Comparison of ENCODE assay signal across 20 cellular contexts in the genomic region with DNA sequence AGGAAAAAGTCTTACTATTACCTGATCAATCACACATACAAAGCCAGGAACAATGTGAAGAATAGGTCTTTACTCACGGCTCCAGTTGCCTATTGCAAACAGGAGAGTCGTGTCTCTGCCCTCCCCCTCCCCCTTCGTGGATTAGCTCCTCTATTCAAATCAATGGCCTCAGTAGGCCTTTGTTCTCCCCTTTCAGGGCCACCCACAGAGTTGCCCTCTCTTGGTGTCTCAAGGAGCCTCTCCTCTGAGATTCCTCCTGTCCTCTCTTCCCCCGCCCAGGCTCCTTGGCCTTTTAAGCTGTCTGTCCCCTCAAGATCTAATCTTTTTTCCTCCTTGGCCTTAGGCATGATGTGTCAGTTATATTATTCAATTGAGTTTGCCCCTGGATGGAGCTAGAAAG.
DNase-seq lines count a peak whose midpoint lies in the region; ATAC-seq, FAIRE-seq and TF ChIP-seq lines count a peak whose summit lies in the region.
"Had no signal": no experiment of that assay in that cellular context is flagged by ENCODE, and none has a peak within 500 bp of the region (broad histone marks: within the 10 kb centered on the region; RNA-seq: fewer than 3 reads in every experiment).

No MANE protein-coding gene starts in this region.

- peak; percentile 60 for ATAC-seq in WTC11
- ATAC-seq: Right ventricle myocardium inferior had no signal

- no peak overlapping the region for H3K4me3 Mint-ChIP-seq in WTC11

- H3K14ac ChIP-seq in neuronal stem cell (ENCODE audit: low read length) = no peak overlapping the region

- no peak overlapping the region for H3K4me3 ChIP-seq in H7 (ENCODE audit: insufficient read depth, low read depth, low read length)
- H3K4me3 ChIP-seq in iPS-20b (ENCODE audit: low read length) = peak overlapping the region; percentile 38; the same call in 1 of the 2 replicates
- no peak overlapping the region for H3K4me3 ChIP-seq in neuronal stem cell (ENCODE audit: low read length in 2 of 2)
- H3K4me3 ChIP-seq: GM23248 had no signal

- H2AFZ ChIP-seq in neuronal stem cell (ENCODE audit: low read length) = no peak overlapping the region
- H2AFZ ChIP-seq: GM23248 had no signal

- H4K91ac ChIP-seq in neuronal stem cell (ENCODE audit: low read depth, low read length, poor library complexity) = no peak overlapping the region

- H3K9ac ChIP-seq in iPS-20b (ENCODE audit: low read depth, low read length) (no peak overlapping the region), neuronal stem cell (ENCODE audit: low read depth, low read length, poor library complexity) (no peak overlapping the region)
- H3K9ac ChIP-seq: GM23248, KMS-11 had no signal

- H4K8ac ChIP-seq in neuronal stem cell (ENCODE audit: low read depth, low read length) = no peak overlapping the region

- H3K23ac ChIP-seq in neuronal stem cell (ENCODE audit: low read depth, low read length, poor library complexity) = no peak overlapping the region

- no peak overlapping the region for H2BK12ac ChIP-seq in neuronal stem cell (ENCODE audit: low read length)

- H2BK120ac ChIP-seq in neuronal stem cell (ENCODE audit: low read depth, low read length) = no peak overlapping the region

- H3K36me3 Mint-ChIP-seq in WTC11 = no peaks in the 10 kb centered on the region

- H3K4me1 Mint-ChIP-seq in WTC11 = peaks cover 23% of the 10 kb centered on the region

- H3K9me3 Mint-ChIP-seq in WTC11 = peaks cover 5% of the 10 kb centered on the region

- no peak overlapping the region for H3K18ac ChIP-seq in neuronal stem cell (ENCODE audit: low read length)

- H3K27ac ChIP-seq in iPS-20b (ENCODE audit: low read length) = no peak overlapping the region
- no peak overlapping the region for H3K27ac ChIP-seq in neuronal stem cell (replicated peaks; ENCODE audit: low read length)
- H3K27ac ChIP-seq: GM23248, KMS-11 had no signal

- FAIRE-seq in GM12892 (lab: Jason Lieb, UNC) = no peak
- FAIRE-seq: A204.1, D721Med, HTR-8/SVneo had no signal

- peak overlapping the region; percentile 31 for H3K4me2 ChIP-seq in neuronal stem cell (ENCODE audit: insufficient read depth, low read length, poor library complexity, severe bottlenecking)
- H3K4me2 ChIP-seq: KMS-11 had no signal

- peak; percentile 54 for DNase-seq in H7
- peak; percentile 36 for DNase-seq in WTC11 (ENCODE audit: low spot score)
- peak; percentile 73 for DNase-seq in neuronal stem cell (ENCODE audit: low spot score)
- DNase-seq in GM12892 (ENCODE audit: insufficient read length) = no peak
- no peak for DNase-seq in NCI-H1436 (lab: John Stamatoyannopoulos, UW)
- DNase-seq in superior temporal gyrus (ENCODE audit: extremely low spot score) = no peak
- DNase-seq: BE2C, DMS53, EL, GM23248, IMR-90, NCI-H1105, NCI-H2029 treated with DMSO at 0.1 percent for 48 hours, NCI-H526 had no signal

- no peak overlapping the region for H2AK5ac ChIP-seq in neuronal stem cell (ENCODE audit: low read depth, low read length)

- no peak for TF ChIP-seq CTCF in WTC11 (IDR thresholded peaks at IDR 0.05)

- H3K9me3 ChIP-seq in iPS-20b (ENCODE audit: insufficient read depth, low read depth, low read length) (no peaks in the 10 kb centered on the region), neuronal stem cell (replicated peaks in 1 of 2; ENCODE audit: control insufficient read depth in 2 of 2, insufficient read depth in 1 of 2, low read depth in 1 of 2, low read length in 2 of 2) (peaks cover 0 to 1% of the 10 kb centered on the region in 2 donors)
- H3K9me3 ChIP-seq: BE2C had no signal

- H3K27me3 Mint-ChIP-seq in WTC11 (ENCODE audit: low read depth) = peaks cover 18% of the 10 kb centered on the region

- CTCF ChIA-PET in WTC11 (lab: Charles Lee) = interaction anchor here (0.8 to 2.0 kb wide), 3 partner anchors 9 to 470 kb away, joined by 3 to 13 read pairs (median 3); no protein-coding TSS in a partner anchor

- POLR2A ChIA-PET in WTC11 (lab: Charles Lee) = no interaction called here

- H3K4ac ChIP-seq in neuronal stem cell (ENCODE audit: low read length) = no peak overlapping the region

- no peak overlapping the region for H3K27ac Mint-ChIP-seq in WTC11

- no peak overlapping the region for H2BK15ac ChIP-seq in neuronal stem cell (ENCODE audit: low read length)

- H3K79me1 ChIP-seq in neuronal stem cell (ENCODE audit: low read depth, low read length) = no peaks in the 10 kb centered on the region

- H3K27me3 ChIP-seq in H7 (ENCODE audit: control insufficient read depth, insufficient read depth, low read length) (no peaks in the 10 kb centered on the region; the same call in 1 of the 2 replicates), iPS-20b (ENCODE audit: insufficient read depth, low read length) (no peaks in the 10 kb centered on the region), neuronal stem cell (ENCODE audit: control insufficient read depth in 3 of 3, insufficient read depth in 3 of 3, low read depth in 1 of 3, low read length in 3 of 3) (peaks cover 0 to 6% (median 0%) of the 10 kb centered on the region in 3 experiments)
- H3K27me3 ChIP-seq: BE2C had no signal

- no peak overlapping the region for H2BK5ac ChIP-seq in neuronal stem cell (ENCODE audit: low read length)

- WGBS in neuronal stem cell (ENCODE audit: extremely low coverage in 2 of 2, insufficient read length in 2 of 2, insufficient replicate concordance in 1 of 2), 2 donors = no CpG with 5 or more reads among the region's 4 CpGs

- H3K36me3 ChIP-seq in H7 (replicated peaks; ENCODE audit: control insufficient read depth, insufficient read depth, low read length) (no peaks in the 10 kb centered on the region), iPS-20b (ENCODE audit: insufficient read depth, low read depth, low read length) (no peaks in the 10 kb centered on the region), neuronal stem cell (replicated peaks in 1 of 2; ENCODE audit: control insufficient read depth in 2 of 2, insufficient read depth in 2 of 2, low read length in 2 of 2) (no peaks in the 10 kb centered on the region)
- H3K36me3 ChIP-seq: BE2C had no signal

- TF ChIP-seq POLR2A in GM12892 (IDR thresholded peaks at IDR 0.05; ENCODE audit: low read depth, low read length) = no peak

- H3K4me1 ChIP-seq in iPS-20b (ENCODE audit: insufficient read depth, low read length) = peaks cover 14% of the 10 kb centered on the region; the same call in 1 of the 2 replicates
- peaks cover 0 to 11% of the 10 kb centered on the region in 2 donors for H3K4me1 ChIP-seq in neuronal stem cell (ENCODE audit: control insufficient read depth in 2 of 2, insufficient read depth in 1 of 2, low read depth in 1 of 2, low read length in 2 of 2)
- H3K4me1 ChIP-seq: BE2C had no signal

TF ChIP-seq in WTC11, 78 proteins besides CTCF, POLR2A, EP300 and RAD21 (continues in another document):
- TF ChIP-seq, protein P1, sequence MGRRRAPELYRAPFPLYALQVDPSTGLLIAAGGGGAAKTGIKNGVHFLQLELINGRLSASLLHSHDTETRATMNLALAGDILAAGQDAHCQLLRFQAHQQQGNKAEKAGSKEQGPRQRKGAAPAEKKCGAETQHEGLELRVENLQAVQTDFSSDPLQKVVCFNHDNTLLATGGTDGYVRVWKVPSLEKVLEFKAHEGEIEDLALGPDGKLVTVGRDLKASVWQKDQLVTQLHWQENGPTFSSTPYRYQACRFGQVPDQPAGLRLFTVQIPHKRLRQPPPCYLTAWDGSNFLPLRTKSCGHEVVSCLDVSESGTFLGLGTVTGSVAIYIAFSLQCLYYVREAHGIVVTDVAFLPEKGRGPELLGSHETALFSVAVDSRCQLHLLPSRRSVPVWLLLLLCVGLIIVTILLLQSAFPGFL (CRISPR knock-in tag; IDR thresholded peaks at IDR 0.05; ENCODE audit: borderline replicate concordance) = no peak
- TF ChIP-seq ZNF396 (CRISPR knock-in tag; IDR thresholded peaks at IDR 0.05; ENCODE audit: borderline replicate concordance) = no peak
- TF ChIP-seq, protein P2, sequence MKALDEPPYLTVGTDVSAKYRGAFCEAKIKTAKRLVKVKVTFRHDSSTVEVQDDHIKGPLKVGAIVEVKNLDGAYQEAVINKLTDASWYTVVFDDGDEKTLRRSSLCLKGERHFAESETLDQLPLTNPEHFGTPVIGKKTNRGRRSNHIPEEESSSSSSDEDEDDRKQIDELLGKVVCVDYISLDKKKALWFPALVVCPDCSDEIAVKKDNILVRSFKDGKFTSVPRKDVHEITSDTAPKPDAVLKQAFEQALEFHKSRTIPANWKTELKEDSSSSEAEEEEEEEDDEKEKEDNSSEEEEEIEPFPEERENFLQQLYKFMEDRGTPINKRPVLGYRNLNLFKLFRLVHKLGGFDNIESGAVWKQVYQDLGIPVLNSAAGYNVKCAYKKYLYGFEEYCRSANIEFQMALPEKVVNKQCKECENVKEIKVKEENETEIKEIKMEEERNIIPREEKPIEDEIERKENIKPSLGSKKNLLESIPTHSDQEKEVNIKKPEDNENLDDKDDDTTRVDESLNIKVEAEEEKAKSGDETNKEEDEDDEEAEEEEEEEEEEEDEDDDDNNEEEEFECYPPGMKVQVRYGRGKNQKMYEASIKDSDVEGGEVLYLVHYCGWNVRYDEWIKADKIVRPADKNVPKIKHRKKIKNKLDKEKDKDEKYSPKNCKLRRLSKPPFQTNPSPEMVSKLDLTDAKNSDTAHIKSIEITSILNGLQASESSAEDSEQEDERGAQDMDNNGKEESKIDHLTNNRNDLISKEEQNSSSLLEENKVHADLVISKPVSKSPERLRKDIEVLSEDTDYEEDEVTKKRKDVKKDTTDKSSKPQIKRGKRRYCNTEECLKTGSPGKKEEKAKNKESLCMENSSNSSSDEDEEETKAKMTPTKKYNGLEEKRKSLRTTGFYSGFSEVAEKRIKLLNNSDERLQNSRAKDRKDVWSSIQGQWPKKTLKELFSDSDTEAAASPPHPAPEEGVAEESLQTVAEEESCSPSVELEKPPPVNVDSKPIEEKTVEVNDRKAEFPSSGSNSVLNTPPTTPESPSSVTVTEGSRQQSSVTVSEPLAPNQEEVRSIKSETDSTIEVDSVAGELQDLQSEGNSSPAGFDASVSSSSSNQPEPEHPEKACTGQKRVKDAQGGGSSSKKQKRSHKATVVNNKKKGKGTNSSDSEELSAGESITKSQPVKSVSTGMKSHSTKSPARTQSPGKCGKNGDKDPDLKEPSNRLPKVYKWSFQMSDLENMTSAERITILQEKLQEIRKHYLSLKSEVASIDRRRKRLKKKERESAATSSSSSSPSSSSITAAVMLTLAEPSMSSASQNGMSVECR (CRISPR knock-in tag; IDR thresholded peaks at IDR 0.05; ENCODE audit: borderline replicate concordance) = no peak

Comparison
In these comparisons a context has a peak if more than half of its experiments do, and no peak if none do; other contexts are left out.
1. DNase-seq: peak in H7 (single experiment), WTC11 (single experiment) and neuronal stem cell (single experiment); none in GM12892 (single experiment), NCI-H1436 (single experiment) and superior temporal gyrus (single experiment).